In the genomic region with DNA sequence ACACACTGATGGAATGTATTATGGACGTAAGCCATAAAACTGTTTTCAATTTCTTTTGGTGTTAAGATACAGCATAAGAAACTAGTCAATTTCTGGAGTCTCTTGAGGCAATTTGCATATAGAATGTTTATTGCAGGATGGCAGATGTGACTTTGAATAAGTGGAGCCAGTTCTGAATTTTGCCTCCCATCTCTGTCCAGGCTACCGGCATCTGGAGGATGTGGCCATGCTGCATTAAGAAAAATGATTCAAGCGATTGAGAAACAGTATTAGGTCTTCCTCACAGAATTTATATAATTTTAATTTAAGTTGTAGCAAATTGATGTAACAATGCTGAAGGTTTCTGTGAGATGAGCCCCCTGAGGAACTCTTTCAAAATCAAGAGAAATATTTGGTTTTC, we compare ENCODE assay signal across 21 cellular contexts.
"Had no signal": no experiment of that assay in that cellular context is flagged by ENCODE, and none has a peak within 500 bp of the region (broad histone marks: within the 10 kb centered on the region; RNA-seq: fewer than 3 reads in every experiment).

No MANE protein-coding gene starts in this region.

- FAIRE-seq: endothelial cell of umbilical vein, islet of Langerhans, pancreas had no signal

- H3K36me3 ChIP-seq: gastrocnemius medialis, left lung, pancreas, prostate gland, tibial nerve had no signal

- H3K27ac ChIP-seq: gastrocnemius medialis, left lung, pancreas, prostate gland, tibial nerve had no signal

- H3K4me1 ChIP-seq: gastrocnemius medialis, left lung, pancreas, prostate gland, tibial nerve had no signal

- ATAC-seq: activated CD8-positive, alpha-beta T cell treated with anti-CD3 and anti-CD28 coated beads for 36 hours; activated T-cell treated with anti-CD3 and anti-CD28 coated beads, Interleukin-2, amount 50 U/mL, for 4 hours; activated T-helper 17 cell treated with anti-CD3 and anti-CD28 coated beads, Interleukin-2, amount 50 U/mL, for 72 hours; gastrocnemius medialis; left lung; pancreas; sciatic nerve had no signal

- DNase-seq: activated B cell treated with CpG ODN at 0.5 μM for 24 hours; activated CD4-positive, alpha-beta T cell treated with anti-CD3 and anti-CD28 coated beads, Interleukin-2, amount 50 U/mL, for 1 hour; activated CD8-positive, alpha-beta T cell treated with anti-CD3 and anti-CD28 coated beads for 36 hours; activated gamma-delta T cell treated with Interleukin-2 at 50 U/mL for 16 hours; activated naive CD4-positive, alpha-beta T cell treated with anti-CD3 and anti-CD28 coated beads, Interleukin-2, amount 50 U/mL, for 16 hours; activated T-cell treated with anti-CD3 and anti-CD28 coated beads, Interleukin-2, amount 50 U/mL, for 4 hours; amygdala; caudate nucleus; cortex of kidney; gastrocnemius medialis; glutamatergic neuron; left lung; pancreas; retina; stimulated activated naive CD4-positive, alpha-beta T cell had no signal

- H3K9me3 ChIP-seq: gastrocnemius medialis, pancreas, prostate gland had no signal

- H3K27me3 ChIP-seq: gastrocnemius medialis, left lung, pancreas, tibial nerve had no signal

- H3K4me3 ChIP-seq: gastrocnemius medialis, left lung, pancreas, prostate gland, tibial nerve had no signal
